In the genomic region with DNA sequence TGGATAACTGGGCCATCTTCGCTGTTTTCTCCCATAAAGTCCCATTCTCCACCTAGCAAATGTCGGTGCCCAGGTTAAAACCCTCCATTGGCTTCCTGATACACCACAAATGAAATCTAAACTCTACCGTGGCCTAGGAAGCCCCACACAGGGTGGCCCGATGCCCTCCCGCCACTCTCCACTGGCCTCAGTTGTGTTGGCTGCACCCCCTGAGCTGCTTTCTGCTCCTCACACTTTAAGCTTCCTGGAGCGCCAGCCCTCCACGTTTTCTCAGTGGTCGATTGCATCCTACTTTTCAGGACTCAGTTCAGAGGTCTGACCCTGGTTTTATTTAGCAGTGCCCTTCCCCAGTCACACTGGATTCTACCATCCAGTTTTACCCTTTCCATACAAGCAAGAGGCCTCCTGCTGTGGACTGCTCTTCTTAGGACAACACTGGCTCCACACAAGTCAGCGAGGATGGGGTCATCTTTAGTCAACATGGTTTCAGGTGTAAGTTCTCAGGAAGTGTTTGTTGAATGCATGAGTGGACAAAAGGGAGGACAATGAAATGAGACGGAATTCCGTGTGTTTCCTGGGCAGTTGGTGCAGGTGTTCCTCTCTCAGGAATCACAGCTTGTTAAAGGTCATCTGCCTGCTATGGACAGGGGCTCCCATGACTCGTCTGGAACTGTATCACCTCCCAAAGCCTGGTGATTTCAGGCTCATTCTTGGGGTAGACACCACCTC, we compare ENCODE assay signal across 2 cellular contexts.
TF ChIP-seq lines count a peak whose summit lies in the region.

No MANE protein-coding gene starts in this region.

TF ChIP-seq in GM12891, 5 proteins besides CTCF, POLR2A, EP300 and RAD21 (continued from another document):
- TF ChIP-seq SPI1 (IDR thresholded peaks at IDR 0.05; ENCODE audit: low read depth, low read length): no peak

TF ChIP-seq in GM12878, 131 proteins besides CTCF, POLR2A, EP300 and RAD21 (continued from another document):
- no peak for TF ChIP-seq ZBTB11 (CRISPR knock-in tag; IDR thresholded peaks at IDR 0.05)
